In the genomic region with DNA sequence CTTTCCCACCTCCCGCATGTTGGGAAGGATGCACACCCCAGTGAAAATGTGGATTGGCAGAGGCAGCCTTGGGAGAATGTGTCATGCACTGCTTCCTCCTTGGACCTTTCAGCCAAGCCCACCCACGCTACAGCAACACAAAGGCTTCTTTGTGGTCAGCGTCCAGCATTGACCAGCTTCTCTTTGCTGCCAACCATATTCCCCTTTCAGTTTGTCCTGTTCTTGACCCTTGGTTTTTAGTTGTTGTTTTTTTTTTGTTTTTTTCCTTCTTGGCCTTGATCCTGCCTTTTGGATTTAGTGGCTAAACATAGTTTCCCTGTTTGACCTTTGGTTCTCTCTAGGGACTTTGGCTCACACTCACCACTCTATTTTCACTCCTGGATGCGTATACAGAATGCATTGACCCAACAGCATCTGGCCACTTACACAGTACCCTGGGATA, we compare ENCODE assay signal across 1 cellular context.
TF ChIP-seq lines count a peak whose summit lies in the region.

No MANE protein-coding gene starts in this region.

TF ChIP-seq in K562, 482 proteins besides CTCF, POLR2A, EP300 and RAD21:
- TF ChIP-seq FOXA1 (IDR thresholded peaks at IDR 0.05; ENCODE audit: borderline replicate concordance) (no peak), EGR1 (conservative IDR thresholded peaks at IDR 0.05) (peak; percentile 24; the same call in 1 of the 2 replicates), TAF9B (IDR thresholded peaks at IDR 0.05; ENCODE audit: partially characterized antibody) (no peak), ZNF263 (CRISPR knock-in tag; IDR thresholded peaks at IDR 0.05; ENCODE audit: borderline replicate concordance) (no peak)
- TF ChIP-seq, protein P1, sequence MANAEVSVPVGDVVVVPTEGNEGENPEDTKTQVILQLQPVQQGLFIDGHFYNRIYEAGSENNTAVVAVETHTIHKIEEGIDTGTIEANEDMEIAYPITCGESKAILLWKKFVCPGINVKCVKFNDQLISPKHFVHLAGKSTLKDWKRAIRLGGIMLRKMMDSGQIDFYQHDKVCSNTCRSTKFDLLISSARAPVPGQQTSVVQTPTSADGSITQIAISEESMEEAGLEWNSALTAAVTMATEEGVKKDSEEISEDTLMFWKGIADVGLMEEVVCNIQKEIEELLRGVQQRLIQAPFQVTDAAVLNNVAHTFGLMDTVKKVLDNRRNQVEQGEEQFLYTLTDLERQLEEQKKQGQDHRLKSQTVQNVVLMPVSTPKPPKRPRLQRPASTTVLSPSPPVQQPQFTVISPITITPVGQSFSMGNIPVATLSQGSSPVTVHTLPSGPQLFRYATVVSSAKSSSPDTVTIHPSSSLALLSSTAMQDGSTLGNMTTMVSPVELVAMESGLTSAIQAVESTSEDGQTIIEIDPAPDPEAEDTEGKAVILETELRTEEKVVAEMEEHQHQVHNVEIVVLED (CRISPR knock-in tag; IDR thresholded peaks at IDR 0.05) = no peak
- TF ChIP-seq, protein P2, sequence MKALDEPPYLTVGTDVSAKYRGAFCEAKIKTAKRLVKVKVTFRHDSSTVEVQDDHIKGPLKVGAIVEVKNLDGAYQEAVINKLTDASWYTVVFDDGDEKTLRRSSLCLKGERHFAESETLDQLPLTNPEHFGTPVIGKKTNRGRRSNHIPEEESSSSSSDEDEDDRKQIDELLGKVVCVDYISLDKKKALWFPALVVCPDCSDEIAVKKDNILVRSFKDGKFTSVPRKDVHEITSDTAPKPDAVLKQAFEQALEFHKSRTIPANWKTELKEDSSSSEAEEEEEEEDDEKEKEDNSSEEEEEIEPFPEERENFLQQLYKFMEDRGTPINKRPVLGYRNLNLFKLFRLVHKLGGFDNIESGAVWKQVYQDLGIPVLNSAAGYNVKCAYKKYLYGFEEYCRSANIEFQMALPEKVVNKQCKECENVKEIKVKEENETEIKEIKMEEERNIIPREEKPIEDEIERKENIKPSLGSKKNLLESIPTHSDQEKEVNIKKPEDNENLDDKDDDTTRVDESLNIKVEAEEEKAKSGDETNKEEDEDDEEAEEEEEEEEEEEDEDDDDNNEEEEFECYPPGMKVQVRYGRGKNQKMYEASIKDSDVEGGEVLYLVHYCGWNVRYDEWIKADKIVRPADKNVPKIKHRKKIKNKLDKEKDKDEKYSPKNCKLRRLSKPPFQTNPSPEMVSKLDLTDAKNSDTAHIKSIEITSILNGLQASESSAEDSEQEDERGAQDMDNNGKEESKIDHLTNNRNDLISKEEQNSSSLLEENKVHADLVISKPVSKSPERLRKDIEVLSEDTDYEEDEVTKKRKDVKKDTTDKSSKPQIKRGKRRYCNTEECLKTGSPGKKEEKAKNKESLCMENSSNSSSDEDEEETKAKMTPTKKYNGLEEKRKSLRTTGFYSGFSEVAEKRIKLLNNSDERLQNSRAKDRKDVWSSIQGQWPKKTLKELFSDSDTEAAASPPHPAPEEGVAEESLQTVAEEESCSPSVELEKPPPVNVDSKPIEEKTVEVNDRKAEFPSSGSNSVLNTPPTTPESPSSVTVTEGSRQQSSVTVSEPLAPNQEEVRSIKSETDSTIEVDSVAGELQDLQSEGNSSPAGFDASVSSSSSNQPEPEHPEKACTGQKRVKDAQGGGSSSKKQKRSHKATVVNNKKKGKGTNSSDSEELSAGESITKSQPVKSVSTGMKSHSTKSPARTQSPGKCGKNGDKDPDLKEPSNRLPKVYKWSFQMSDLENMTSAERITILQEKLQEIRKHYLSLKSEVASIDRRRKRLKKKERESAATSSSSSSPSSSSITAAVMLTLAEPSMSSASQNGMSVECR (CRISPR knock-in tag; IDR thresholded peaks at IDR 0.05) = no peak
